ENCODE assay signal across 18 cellular contexts in genomic region chr3:111749171-111750170, GRCh38.
DNase-seq lines count a peak whose midpoint lies in the region; ATAC-seq and TF ChIP-seq lines count a peak whose summit lies in the region.
"Had no signal": no experiment of that assay in that cellular context is flagged by ENCODE, and none has a peak within 500 bp of the region (broad histone marks: within the 10 kb centered on the region; RNA-seq: fewer than 3 reads in every experiment).

No MANE protein-coding gene starts in this region.

- no peak for ATAC-seq in left lung
- ATAC-seq in GM21786 (IDR thresholded peaks at IDR 0.05; ENCODE audit: unreplicated experiment): no peak
- ATAC-seq: left colon; naive thymus-derived CD8-positive, alpha-beta T cell; T-cell had no signal

- H3K36me3 ChIP-seq in HEK293 (ENCODE audit: control insufficient read depth in 2 of 2, insufficient read depth in 1 of 2, low read length in 2 of 2) (no peaks in the 10 kb centered on the region), left lung (no peaks in the 10 kb centered on the region)
- H3K36me3 ChIP-seq: cardiac muscle cell had no signal

- in situ Hi-C loops in GM13977 (cut with MboI; ENCODE audit: low pct_unique_long_range_greater_than_20kb, low sequenced_read_pairs, unreplicated experiment): no loop called here

- H3K36me3 Mint-ChIP-seq in brain: peaks cover 18% of the 10 kb centered on the region
- H3K36me3 Mint-ChIP-seq: T-cell had no signal

- DNase-seq in NCI-H2081 treated with DMSO at 0.1 percent for 48 hours (lab: John Stamatoyannopoulos, UW): peak; percentile 75
- DNase-seq in retina: peak; percentile 11
- DNase-seq in left lung: no peak
- no peak for DNase-seq in HuH-7 (ENCODE audit: low spot score)
- no peak for DNase-seq in GM13977 (ENCODE audit: low spot score)
- DNase-seq: activated naive CD4-positive, alpha-beta T cell treated with anti-CD3 and anti-CD28 coated beads for 36 hours; hippocampal formation; IMR-90; left colon; naive thymus-derived CD8-positive, alpha-beta T cell; NCI-H2029; stimulated activated CD4-positive, alpha-beta T cell treated with anti-CD3 and anti-CD28 coated beads, Interleukin-2, amount 100 ng/mL, for 48 hours; T-cell had no signal

- H3K27me3 Mint-ChIP-seq in brain: no peaks in the 10 kb centered on the region
- H3K27me3 Mint-ChIP-seq: naive thymus-derived CD8-positive, alpha-beta T cell; T-cell had no signal

- peaks cover 43% of the 10 kb centered on the region for H3K4me1 Mint-ChIP-seq in brain
- H3K4me1 Mint-ChIP-seq: naive thymus-derived CD8-positive, alpha-beta T cell; T-cell had no signal

- H3K9me3 ChIP-seq in HEK293 (ENCODE audit: control insufficient read depth, insufficient read depth, low read depth, low read length) (no peaks in the 10 kb centered on the region), left lung (peaks cover 0 to 6% of the 10 kb centered on the region in 2 donors)

- CTCF ChIA-PET in HEK293 (lab: Yijun Ruan, JAX): no interaction called here

- H3K27me3 ChIP-seq in left lung: no peaks in the 10 kb centered on the region
- H3K27me3 ChIP-seq: cardiac muscle cell had no signal

- peaks cover 10% of the 10 kb centered on the region for H3K4me1 ChIP-seq in HEK293 (ENCODE audit: control insufficient read depth, insufficient read depth, low read length)
- no peaks in the 10 kb centered on the region for H3K4me1 ChIP-seq in left lung

- intact Hi-C loops in left lung (cut with DNase I): no loop called here

- POLR2A ChIA-PET in HEK293 (lab: Yijun Ruan, JAX): no interaction called here

- TF ChIP-seq CTCF in HEK293 (tag by site-specific recombination; IDR thresholded peaks at IDR 0.05): no peak
- no peak for TF ChIP-seq CTCF in brain (conservative IDR thresholded peaks at IDR 0.05)
- TF ChIP-seq CTCF in left lung (IDR thresholded peaks at IDR 0.05): no peak
- no peak for TF ChIP-seq CTCF in GM13977 (IDR thresholded peaks at IDR 0.05; ENCODE audit: extremely low read depth, insufficient read depth, missing control alignments)

- H3K9me3 Mint-ChIP-seq in brain: peaks cover 0 to 20% (median 13%) of the 10 kb centered on the region in 5 experiments
- H3K9me3 Mint-ChIP-seq: T-cell had no signal

- H3K27ac Mint-ChIP-seq in brain: peak overlapping the region in 4 of 5 experiments; percentile 42 to 92 (median 59)
- H3K27ac Mint-ChIP-seq: activated naive CD4-positive, alpha-beta T cell treated with anti-CD3 and anti-CD28 coated beads for 36 hours; naive thymus-derived CD8-positive, alpha-beta T cell; T-cell had no signal

- H3K27ac ChIP-seq in HEK293 (ENCODE audit: extremely low read depth, low read depth, low read length) (no peak overlapping the region), left lung (peak overlapping the region in 1 of 2 donors; percentile 7)
- H3K27ac ChIP-seq: C4-2B, cardiac muscle cell had no signal

- peak overlapping the region in 2 of 5 experiments; percentile 12 to 30 for H3K4me3 Mint-ChIP-seq in brain
- H3K4me3 Mint-ChIP-seq: activated naive CD4-positive, alpha-beta T cell treated with anti-CD3 and anti-CD28 coated beads for 36 hours; naive thymus-derived CD8-positive, alpha-beta T cell; T-cell had no signal

- no peak overlapping the region for H3K4me3 ChIP-seq in HEK293 (ENCODE audit: low read depth, low read length)
- no peak overlapping the region for H3K4me3 ChIP-seq in left lung
- H3K4me3 ChIP-seq: cardiac muscle cell had no signal

TF ChIP-seq in HEK293, 187 proteins besides CTCF, POLR2A, EP300 and RAD21 (continues in another document):
- TF ChIP-seq PRDM10 (tag by site-specific recombination; IDR thresholded peaks at IDR 0.05): peak; percentile 57
- peak; percentile 71 for TF ChIP-seq PRDM6 (tag by site-specific recombination; IDR thresholded peaks at IDR 0.05)
- TF ChIP-seq ZBTB10 (tag by site-specific recombination; IDR thresholded peaks at IDR 0.05): no peak

Comparison
In these comparisons a context has a peak if more than half of its experiments do, and no peak if none do; other contexts are left out.
1. DNase-seq: peak in NCI-H2081 treated with DMSO at 0.1 percent for 48 hours (single experiment) and retina (single experiment); none in left lung (0 of 2), HuH-7 (single experiment) and GM13977 (single experiment).